In the genomic region with DNA sequence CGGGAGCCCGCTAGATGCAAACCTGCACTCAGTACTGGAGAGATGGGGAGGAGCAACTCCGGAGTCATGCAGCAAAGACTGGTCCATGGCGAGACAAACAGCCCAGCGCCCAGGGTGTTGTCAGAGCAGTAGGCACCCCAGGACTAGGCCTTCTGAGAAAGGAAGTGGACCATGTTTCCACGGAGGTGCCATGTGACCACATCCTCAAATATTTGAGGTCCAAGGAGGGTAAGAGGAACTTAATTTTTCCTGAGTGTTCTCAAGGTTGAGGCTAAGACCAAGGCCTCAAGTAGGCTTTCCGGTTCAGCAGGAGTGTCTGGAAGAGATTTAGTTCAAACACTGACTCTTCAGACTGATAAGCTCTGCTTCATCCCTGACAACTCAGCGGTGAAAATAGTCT, we compare ENCODE assay signal across 15 cellular contexts.
DNase-seq lines count a peak whose midpoint lies in the region; ATAC-seq and TF ChIP-seq lines count a peak whose summit lies in the region.
"Had no signal": no experiment of that assay in that cellular context is flagged by ENCODE, and none has a peak within 500 bp of the region (broad histone marks: within the 10 kb centered on the region; RNA-seq: fewer than 3 reads in every experiment).

No MANE protein-coding gene starts in this region.

- no peaks in the 10 kb centered on the region for H3K9me3 Mint-ChIP-seq in activated CD8-positive, alpha-beta memory T cell treated with anti-CD3 and anti-CD28 coated beads, Interleukin-2, amount 10 ng/mL, durations not matched to agents 7 days and 5 days (ENCODE audit: low read depth)
- H3K9me3 Mint-ChIP-seq in dendritic cell treated with granulocyte-macrophage colony-stimulating factor and Interleukin-4, amounts not matched to agents 40 ng/mL and 50 ng/mL, for 4 days, result no peaks in the 10 kb centered on the region
- no peaks in the 10 kb centered on the region for H3K9me3 Mint-ChIP-seq in activated CD4-positive, alpha-beta T cell treated with anti-CD3 and anti-CD28 coated beads, Interleukin-2, amount 10 ng/mL, durations not matched to agents 24 days and 14 days

- no peak for TF ChIP-seq CTCF in prostate gland (IDR thresholded peaks at IDR 0.05)

- WGBS in prostate gland, result 76% methylated on average over 8 of the region's 8 CpGs

- no peaks in the 10 kb centered on the region for H3K9me3 ChIP-seq in prostate gland

- H3K27me3 ChIP-seq in prostate gland (replicated peaks; ENCODE audit: insufficient read depth), result no peaks in the 10 kb centered on the region
- H3K27me3 ChIP-seq: heart right ventricle, stomach had no signal

- CTCF ChIA-PET in activated CD8-positive, alpha-beta memory T cell treated with anti-CD3 and anti-CD28 coated beads, Interleukin-2, amount 10 ng/mL, durations not matched to agents 7 days and 5 days (lab: Charles Lee), result no interaction called here

- intact Hi-C loops in dendritic cell treated with granulocyte-macrophage colony-stimulating factor and Interleukin-4, amounts not matched to agents 40 ng/mL and 50 ng/mL, for 4 days (cut with micrococcal nuclease), result loop anchor here (10.0 kb wide), 1 partner anchor 157 kb away; no protein-coding TSS in a partner anchor
- intact Hi-C loops in prostate gland (cut with DNase I), result no loop called here
- intact Hi-C loops in activated CD4-positive, alpha-beta T cell treated with anti-CD3 and anti-CD28 coated beads, Interleukin-2, amount 10 ng/mL, durations not matched to agents 24 days and 14 days (cut with micrococcal nuclease), result no loop called here

- no peaks in the 10 kb centered on the region for H3K4me1 ChIP-seq in prostate gland (replicated peaks)

- H3K4me3 ChIP-seq in prostate gland, result no peak overlapping the region
- H3K4me3 ChIP-seq: heart right ventricle, stomach had no signal

- peak; percentile 45 for DNase-seq in activated CD8-positive, alpha-beta memory T cell treated with anti-CD3 and anti-CD28 coated beads, Interleukin-2, amount 10 ng/mL, durations not matched to agents 7 days and 5 days
- no peak for DNase-seq in activated CD8-positive, alpha-beta memory T cell treated with anti-CD3 and anti-CD28 coated beads, Interleukin-2, amount 50 U/mL, for 48 hours
- peak; percentile 71 to 77 for DNase-seq in NOMO-1 (lab: John Stamatoyannopoulos, UW; ENCODE audit: unreplicated experiment in 2 of 2)
- DNase-seq in prostate gland (ENCODE audit: low spot score), result peak; percentile 13
- DNase-seq in activated CD4-positive, alpha-beta T cell treated with anti-CD3 and anti-CD28 coated beads, Interleukin-2, amount 10 ng/mL, durations not matched to agents 24 days and 14 days, result no peak
- DNase-seq: CD8-positive, alpha-beta memory T cell; heart right ventricle; MM.1S; NCI-H2081 treated with DMSO at 0.1 percent for 48 hours; NCI-H524 treated with DMSO at 0.1 percent for 48 hours; stomach had no signal

- no peak for TF ChIP-seq POLR2A in prostate gland (IDR thresholded peaks at IDR 0.05)

- H3K36me3 ChIP-seq in prostate gland, result no peaks in the 10 kb centered on the region
- H3K36me3 ChIP-seq: heart right ventricle, stomach had no signal

- ATAC-seq in activated CD8-positive, alpha-beta memory T cell treated with anti-CD3 and anti-CD28 coated beads, Interleukin-2, amount 10 ng/mL, durations not matched to agents 7 days and 5 days, result no peak
- ATAC-seq in GM21528 (IDR thresholded peaks at IDR 0.05; ENCODE audit: low FRiP score, unreplicated experiment) (no peak), HG03565 (IDR thresholded peaks at IDR 0.05; ENCODE audit: unreplicated experiment) (no peak)
- ATAC-seq: Panc1 had no signal

- no peak overlapping the region for H3K27ac ChIP-seq in prostate gland
- H3K27ac ChIP-seq: stomach had no signal

- peaks cover 11% of the 10 kb centered on the region for H3K36me3 Mint-ChIP-seq in activated CD8-positive, alpha-beta memory T cell treated with anti-CD3 and anti-CD28 coated beads, Interleukin-2, amount 10 ng/mL, durations not matched to agents 7 days and 5 days
- H3K36me3 Mint-ChIP-seq in dendritic cell treated with granulocyte-macrophage colony-stimulating factor and Interleukin-4, amounts not matched to agents 40 ng/mL and 50 ng/mL, for 4 days (ENCODE audit: low read depth), result no peaks in the 10 kb centered on the region
- H3K36me3 Mint-ChIP-seq in activated CD4-positive, alpha-beta T cell treated with anti-CD3 and anti-CD28 coated beads, Interleukin-2, amount 10 ng/mL, durations not matched to agents 24 days and 14 days (ENCODE audit: low read depth), result no peaks in the 10 kb centered on the region

- peaks cover 14% of the 10 kb centered on the region for H3K27me3 Mint-ChIP-seq in activated CD8-positive, alpha-beta memory T cell treated with anti-CD3 and anti-CD28 coated beads, Interleukin-2, amount 10 ng/mL, durations not matched to agents 7 days and 5 days
- H3K27me3 Mint-ChIP-seq in dendritic cell treated with granulocyte-macrophage colony-stimulating factor and Interleukin-4, amounts not matched to agents 40 ng/mL and 50 ng/mL, for 4 days, result peaks cover 3% of the 10 kb centered on the region
- peaks cover 3% of the 10 kb centered on the region for H3K27me3 Mint-ChIP-seq in activated CD4-positive, alpha-beta T cell treated with anti-CD3 and anti-CD28 coated beads, Interleukin-2, amount 10 ng/mL, durations not matched to agents 24 days and 14 days
- H3K27me3 Mint-ChIP-seq: CD8-positive, alpha-beta memory T cell had no signal

- no peak overlapping the region for H3K27ac Mint-ChIP-seq in activated CD8-positive, alpha-beta memory T cell treated with anti-CD3 and anti-CD28 coated beads, Interleukin-2, amount 10 ng/mL, durations not matched to agents 7 days and 5 days
- H3K27ac Mint-ChIP-seq in dendritic cell treated with granulocyte-macrophage colony-stimulating factor and Interleukin-4, amounts not matched to agents 40 ng/mL and 50 ng/mL, for 4 days, result peak overlapping the region; percentile 55
- no peak overlapping the region for H3K27ac Mint-ChIP-seq in activated CD4-positive, alpha-beta T cell treated with anti-CD3 and anti-CD28 coated beads, Interleukin-2, amount 10 ng/mL, durations not matched to agents 24 days and 14 days

- H3K4me1 Mint-ChIP-seq in activated CD8-positive, alpha-beta memory T cell treated with anti-CD3 and anti-CD28 coated beads, Interleukin-2, amount 10 ng/mL, durations not matched to agents 7 days and 5 days, result peaks cover 18% of the 10 kb centered on the region
- peaks cover 44% of the 10 kb centered on the region for H3K4me1 Mint-ChIP-seq in dendritic cell treated with granulocyte-macrophage colony-stimulating factor and Interleukin-4, amounts not matched to agents 40 ng/mL and 50 ng/mL, for 4 days (ENCODE audit: low read depth)
- no peaks in the 10 kb centered on the region for H3K4me1 Mint-ChIP-seq in activated CD4-positive, alpha-beta T cell treated with anti-CD3 and anti-CD28 coated beads, Interleukin-2, amount 10 ng/mL, durations not matched to agents 24 days and 14 days

- no peak overlapping the region for H3K4me3 Mint-ChIP-seq in activated CD8-positive, alpha-beta memory T cell treated with anti-CD3 and anti-CD28 coated beads, Interleukin-2, amount 10 ng/mL, durations not matched to agents 7 days and 5 days
- no peak overlapping the region for H3K4me3 Mint-ChIP-seq in dendritic cell treated with granulocyte-macrophage colony-stimulating factor and Interleukin-4, amounts not matched to agents 40 ng/mL and 50 ng/mL, for 4 days
- H3K4me3 Mint-ChIP-seq in activated CD4-positive, alpha-beta T cell treated with anti-CD3 and anti-CD28 coated beads, Interleukin-2, amount 10 ng/mL, durations not matched to agents 24 days and 14 days, result no peak overlapping the region
- H3K4me3 Mint-ChIP-seq: CD8-positive, alpha-beta memory T cell had no signal

Comparison
In these comparisons a context has a peak if more than half of its experiments do, and no peak if none do; other contexts are left out.
1. DNase-seq: peak in activated CD8-positive, alpha-beta memory T cell treated with anti-CD3 and anti-CD28 coated beads, Interleukin-2, amount 10 ng/mL, durations not matched to agents 7 days and 5 days (single experiment), NOMO-1 (2 of 2) and prostate gland (single experiment); none in activated CD8-positive, alpha-beta memory T cell treated with anti-CD3 and anti-CD28 coated beads, Interleukin-2, amount 50 U/mL, for 48 hours (single experiment) and activated CD4-positive, alpha-beta T cell treated with anti-CD3 and anti-CD28 coated beads, Interleukin-2, amount 10 ng/mL, durations not matched to agents 24 days and 14 days (single experiment).